10 cellular contexts compared by ENCODE assay signal in genomic region chr7:156650042-156650441, GRCh38. TPM values are rescaled to one million over a fixed set of nuclear protein-coding genes. Genes with fewer than 3 reads are reported as not detected.
A peak's percentile ranks its signal among the peaks of the same experiment; 100 is the strongest.
DNase-seq lines count a peak whose midpoint lies in the region; ATAC-seq and TF ChIP-seq lines count a peak whose summit lies in the region.
"Had no signal": no experiment of that assay in that cellular context is flagged by ENCODE, and none has a peak within 500 bp of the region (broad histone marks: within the 10 kb centered on the region; RNA-seq: fewer than 3 reads in every experiment).

No MANE protein-coding gene starts in this region.

- 34% methylated on average over 9 of the region's 9 CpGs for WGBS in liver

- H3K36me3 Mint-ChIP-seq in Caco-2 (ENCODE audit: insufficient read depth, unreplicated experiment) (peaks cover 75% of the 10 kb centered on the region), natural killer cell (no peaks in the 10 kb centered on the region)
- no peaks in the 10 kb centered on the region for H3K36me3 Mint-ChIP-seq in activated CD8-positive, alpha-beta T cell treated with anti-CD3 and anti-CD28 coated beads, Interleukin-2, amount 10 ng/mL, durations not matched to agents 7 days and 5 days (ENCODE audit: low read depth)
- H3K36me3 Mint-ChIP-seq: natural killer cell treated with Interleukin-12 subunit alpha and Interleukin-12 subunit beta and Interleukin-15 and Interleukin-18, amount 100 ng/mL, for 72 hours had no signal

- no peaks in the 10 kb centered on the region for H3K9me3 ChIP-seq in Caco-2
- no peaks in the 10 kb centered on the region for H3K9me3 ChIP-seq in liver (ENCODE audit: control insufficient read depth in 4 of 4, low read length in 3 of 4)

- no peaks in the 10 kb centered on the region for H3K27me3 Mint-ChIP-seq in Caco-2 (ENCODE audit: insufficient read depth, unreplicated experiment)
- peaks cover 48% of the 10 kb centered on the region for H3K27me3 Mint-ChIP-seq in activated CD8-positive, alpha-beta T cell treated with anti-CD3 and anti-CD28 coated beads, Interleukin-2, amount 10 ng/mL, durations not matched to agents 7 days and 5 days (ENCODE audit: low read depth)
- H3K27me3 Mint-ChIP-seq in natural killer cell (ENCODE audit: low read depth in 2 of 2): peaks cover 40 to 63% of the 10 kb centered on the region in 2 donors

- H3K9me3 Mint-ChIP-seq in Caco-2 (ENCODE audit: unreplicated experiment): no peaks in the 10 kb centered on the region
- H3K9me3 Mint-ChIP-seq in activated CD8-positive, alpha-beta T cell treated with anti-CD3 and anti-CD28 coated beads, Interleukin-2, amount 10 ng/mL, durations not matched to agents 7 days and 5 days (ENCODE audit: insufficient read depth): no peaks in the 10 kb centered on the region
- H3K9me3 Mint-ChIP-seq in natural killer cell: no peaks in the 10 kb centered on the region
- H3K9me3 Mint-ChIP-seq: stimulated activated naive CD8-positive, alpha-beta T cell treated with anti-CD3 and anti-CD28 coated beads, Interleukin-15, Interleukin-2, amounts not matched to agents 100 ng/mL and 50 ng/mL, for 24 hours had no signal

- no peaks in the 10 kb centered on the region; the same call in 1 of the 2 replicates for H3K36me3 ChIP-seq in Caco-2 (ENCODE audit: control insufficient read depth, insufficient read depth, low read length)
- no peaks in the 10 kb centered on the region for H3K36me3 ChIP-seq in liver (ENCODE audit: control insufficient read depth in 4 of 4, insufficient read depth in 3 of 4, low read depth in 1 of 4, low read length in 3 of 4)

- POLR2A ChIA-PET in Caco-2 (lab: Charles Lee): interaction anchor here (0.7 to 1.3 kb wide), 3 partner anchors 9 to 22 kb away, joined by 3 to 5 read pairs (median 4); partner anchors contain the start of gene RNF32
- POLR2A ChIA-PET in activated CD8-positive, alpha-beta T cell treated with anti-CD3 and anti-CD28 coated beads, Interleukin-2, amount 10 ng/mL, durations not matched to agents 7 days and 5 days (lab: Charles Lee): interaction anchor here (1.2 kb wide), 1 partner anchor 9 kb away, joined by 5 read pairs; no protein-coding TSS in a partner anchor

- DNase-seq in Caco-2 (peak; percentile 82 to 87), HFF-Myc (ENCODE audit: extremely low read depth, low read depth) (no peak), natural killer cell (no peak), NCI-H1092 (lab: John Stamatoyannopoulos, UW) (no peak), AG08396 (ENCODE audit: low spot score) (no peak)
- DNase-seq in activated CD8-positive, alpha-beta T cell treated with anti-CD3 and anti-CD28 coated beads, Interleukin-2, amount 10 ng/mL, durations not matched to agents 7 days and 5 days: peak; percentile 31

- H3K9ac ChIP-seq in liver (ENCODE audit: low read depth in 1 of 2, low read length in 2 of 2): peak overlapping the region in 1 of 2 donors; percentile 19

- H3K27ac Mint-ChIP-seq in Caco-2 (ENCODE audit: unreplicated experiment): peak overlapping the region; percentile 12
- H3K27ac Mint-ChIP-seq in activated CD8-positive, alpha-beta T cell treated with anti-CD3 and anti-CD28 coated beads, Interleukin-2, amount 10 ng/mL, durations not matched to agents 7 days and 5 days: no peak overlapping the region
- no peak overlapping the region for H3K27ac Mint-ChIP-seq in natural killer cell
- H3K27ac Mint-ChIP-seq: natural killer cell treated with Interleukin-12 subunit alpha and Interleukin-12 subunit beta and Interleukin-15 and Interleukin-18, amount 100 ng/mL, for 72 hours; stimulated activated naive CD8-positive, alpha-beta T cell treated with anti-CD3 and anti-CD28 coated beads, Interleukin-15, Interleukin-2, amounts not matched to agents 100 ng/mL and 50 ng/mL, for 24 hours had no signal

- intact Hi-C loops in Caco-2 (cut with micrococcal nuclease; ENCODE audit: unreplicated experiment): loop anchor here (1.0 kb wide), 4 partner anchors 16 to 167 kb away; no protein-coding TSS in a partner anchor
- intact Hi-C loops in natural killer cell (cut with micrococcal nuclease): no loop called here

- CTCF ChIA-PET in Caco-2 (lab: Charles Lee): interaction anchor here (0.7 to 1.5 kb wide), 11 partner anchors 9 to 119 kb away, joined by 3 to 11 read pairs (median 4); partner anchors contain the start of gene RNF32
- CTCF ChIA-PET in activated CD8-positive, alpha-beta T cell treated with anti-CD3 and anti-CD28 coated beads, Interleukin-2, amount 10 ng/mL, durations not matched to agents 7 days and 5 days (lab: Charles Lee): interaction anchor here (0.7 to 1.2 kb wide), 2 partner anchors 9 to 37 kb away, joined by 3 read pairs; no protein-coding TSS in a partner anchor

- peak; percentile 47 for ATAC-seq in activated CD8-positive, alpha-beta T cell treated with anti-CD3 and anti-CD28 coated beads, Interleukin-2, amount 10 ng/mL, durations not matched to agents 7 days and 5 days
- ATAC-seq in GM18909 (IDR thresholded peaks at IDR 0.05; ENCODE audit: poor library complexity, unreplicated experiment) (no peak), natural killer cell (no peak)

- BruUV-seq in Caco-2 (replicated peaks; lab: Mats Ljungman, UMichigan): no TSS peak

- H3K27me3 ChIP-seq in Caco-2 (replicated peaks; ENCODE audit: control insufficient read depth, insufficient read depth, low read length) (no peaks in the 10 kb centered on the region), liver (ENCODE audit: control insufficient read depth in 4 of 4, insufficient read depth in 4 of 4, low read length in 3 of 4) (no peaks in the 10 kb centered on the region)

- no peak overlapping the region for H3K27ac ChIP-seq in liver (ENCODE audit: low read depth in 1 of 2, low read length in 2 of 2)

- peaks cover 47% of the 10 kb centered on the region for H3K4me1 Mint-ChIP-seq in Caco-2 (ENCODE audit: low read depth, unreplicated experiment)
- peaks cover 3% of the 10 kb centered on the region for H3K4me1 Mint-ChIP-seq in activated CD8-positive, alpha-beta T cell treated with anti-CD3 and anti-CD28 coated beads, Interleukin-2, amount 10 ng/mL, durations not matched to agents 7 days and 5 days (ENCODE audit: low read depth)
- H3K4me1 Mint-ChIP-seq in natural killer cell: no peaks in the 10 kb centered on the region

- peaks cover 15% of the 10 kb centered on the region for H3K4me1 ChIP-seq in Caco-2
- H3K4me1 ChIP-seq in liver (ENCODE audit: control insufficient read depth in 4 of 4, insufficient read depth in 4 of 4, low read length in 3 of 4): no peaks in the 10 kb centered on the region

- H3K4me3 Mint-ChIP-seq in Caco-2 (ENCODE audit: unreplicated experiment): no peak overlapping the region
- H3K4me3 Mint-ChIP-seq in activated CD8-positive, alpha-beta T cell treated with anti-CD3 and anti-CD28 coated beads, Interleukin-2, amount 10 ng/mL, durations not matched to agents 7 days and 5 days: no peak overlapping the region
- H3K4me3 Mint-ChIP-seq in natural killer cell: no peak overlapping the region
- H3K4me3 Mint-ChIP-seq: natural killer cell treated with Interleukin-12 subunit alpha and Interleukin-12 subunit beta and Interleukin-15 and Interleukin-18, amount 100 ng/mL, for 72 hours; stimulated activated naive CD8-positive, alpha-beta T cell treated with anti-CD3 and anti-CD28 coated beads, Interleukin-15, Interleukin-2, amounts not matched to agents 100 ng/mL and 50 ng/mL, for 24 hours had no signal

- no peak overlapping the region for H3K4me3 ChIP-seq in Caco-2 (ENCODE audit: low read depth, low read length)
- H3K4me3 ChIP-seq in HFF-Myc (replicated peaks; ENCODE audit: low read depth, low read length): no peak overlapping the region
- peak overlapping the region in 1 of 3 donors; percentile 33 for H3K4me3 ChIP-seq in liver (ENCODE audit: low read depth in 1 of 3, low read length in 3 of 3)

- TF ChIP-seq CTCF in Caco-2 (IDR thresholded peaks at IDR 0.05; ENCODE audit: insufficient read depth in 1 of 2, low read depth in 1 of 2, low read length in 1 of 2, severe bottlenecking in 1 of 2, unreplicated experiment in 1 of 2) (peak; percentile 72 to 83), HFF-Myc (IDR thresholded peaks at IDR 0.05; ENCODE audit: low read depth, low read length, missing control alignments) (peak; percentile 54), liver (IDR thresholded peaks at IDR 0.05; ENCODE audit: low read depth, low read length, missing input control) (peak; percentile 75), natural killer cell (IDR thresholded peaks at IDR 0.05) (no peak)

- TF ChIP-seq RAD21 in liver (IDR thresholded peaks at IDR 0.05): peak; percentile 90 to 98

TF ChIP-seq in liver, 16 proteins besides CTCF, POLR2A, EP300 and RAD21 (continues in another document):
- TF ChIP-seq NR2F2 (IDR thresholded peaks at IDR 0.05) (no peak), TAF1 (conservative IDR thresholded peaks at IDR 0.05) (no peak), RXRA (IDR thresholded peaks at IDR 0.05) (peak in 1 of 2 donors; percentile 55), YY1 (IDR thresholded peaks at IDR 0.05) (peak; percentile 34), HNF4A (conservative IDR thresholded peaks at IDR 0.05) (peak in 1 of 2 donors; percentile 19), ZBTB33 (IDR thresholded peaks at IDR 0.05) (no peak), FOXA1 (IDR thresholded peaks at IDR 0.05) (no peak), HNF4G (IDR thresholded peaks at IDR 0.05) (no peak)

RNA-seq across cellular contexts. Expression of gene RNF32, which starts 9.5 kb away (rescaled TPM):
- total RNA-seq in Caco-2 (2022): 24.1 and 26.0 TPM in 2 replicates
- total RNA-seq in activated CD8-positive, alpha-beta T cell treated with anti-CD3 and anti-CD28 coated beads, Interleukin-2, amount 10 ng/mL, durations not matched to agents 7 days and 5 days: 1 to 10 TPM; 1.4 to 2.2 TPM
- 1 to 10 TPM in 1 of 2 donors, under 1 TPM in 1; 0.59 to 1.3 TPM for total RNA-seq in liver
- under 1 TPM; 0.72 to 0.73 TPM for polyA plus RNA-seq in liver
- total RNA-seq in natural killer cell: under 1 TPM in 1 of 3 donors, not detected in 2; 0.80 TPM
- total RNA-seq: natural killer cell treated with Interleukin-12 subunit alpha and Interleukin-12 subunit beta and Interleukin-15 and Interleukin-18, amount 100 ng/mL, for 72 hours had no signal

Comparison
In these comparisons a context has a peak if more than half of its experiments do, and no peak if none do; other contexts are left out.
1. DNase-seq: peak in Caco-2 (2 of 2) and activated CD8-positive, alpha-beta T cell treated with anti-CD3 and anti-CD28 coated beads, Interleukin-2, amount 10 ng/mL, durations not matched to agents 7 days and 5 days (single experiment); none in HFF-Myc (single experiment), natural killer cell (single experiment), NCI-H1092 (single experiment) and AG08396 (single experiment).